Comparison of ENCODE assay signal across 11 cellular contexts in the genomic region with DNA sequence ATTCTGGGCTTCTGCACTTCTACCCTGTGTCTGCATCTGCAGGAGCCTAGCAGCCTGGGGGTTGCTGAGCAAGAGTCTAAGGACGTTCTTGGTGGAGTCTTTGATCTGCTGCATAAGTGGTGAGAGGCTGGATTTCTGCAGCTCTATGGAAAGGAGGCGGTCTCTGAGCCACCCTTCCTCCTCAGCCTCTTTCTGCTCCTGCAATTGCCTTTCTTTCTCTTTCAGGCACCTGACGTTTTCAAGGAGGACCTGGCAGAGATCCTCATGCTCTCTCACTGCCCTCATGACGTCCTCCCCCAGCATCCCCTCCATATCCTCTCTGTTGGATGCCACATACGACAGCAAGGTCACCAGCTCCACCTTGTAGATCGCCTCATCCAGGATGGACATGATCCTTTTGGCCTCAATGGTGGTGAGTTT. TPM values are rescaled to one million over a fixed set of nuclear protein-coding genes. Genes with fewer than 3 reads are reported as not detected.
DNase-seq lines count a peak whose midpoint lies in the region; ATAC-seq and TF ChIP-seq lines count a peak whose summit lies in the region.
"Had no signal": no experiment of that assay in that cellular context is flagged by ENCODE, and none has a peak within 500 bp of the region (broad histone marks: within the 10 kb centered on the region; RNA-seq: fewer than 3 reads in every experiment).

No MANE protein-coding gene starts in this region.

- ATAC-seq in HG02970 (IDR thresholded peaks at IDR 0.05; ENCODE audit: low FRiP score, unreplicated experiment) (peak; percentile 15), mucosa of descending colon (peak; percentile 26), omental fat pad (ENCODE audit: low FRiP score) (no peak), HG02678 (IDR thresholded peaks at IDR 0.05; ENCODE audit: unreplicated experiment) (no peak)

- H3K4me3 ChIP-seq in GM12864 (ENCODE audit: low read depth, low read length) (peak overlapping the region; percentile 25; the same call in 1 of the 2 replicates), mucosa of descending colon (no peak overlapping the region)
- H3K4me3 ChIP-seq: cardiac muscle cell, right lobe of liver had no signal

- H3K36me3 ChIP-seq in mucosa of descending colon (ENCODE audit: low read depth): no peaks in the 10 kb centered on the region
- H3K36me3 ChIP-seq: cardiac muscle cell, right lobe of liver had no signal

- TF ChIP-seq CTCF in GM12864 (IDR thresholded peaks at IDR 0.05; ENCODE audit: low read depth, low read length, missing control alignments): no peak
- TF ChIP-seq CTCF in mucosa of descending colon (IDR thresholded peaks at IDR 0.05): no peak
- TF ChIP-seq CTCF in omental fat pad (IDR thresholded peaks at IDR 0.05): no peak

- H3K4me1 ChIP-seq in mucosa of descending colon (ENCODE audit: low read depth): peaks cover 10% of the 10 kb centered on the region

- intact Hi-C loops in mucosa of descending colon (cut with DNase I, micrococcal nuclease): no loop called here

- H3K9me3 ChIP-seq in mucosa of descending colon: no peaks in the 10 kb centered on the region
- H3K9me3 ChIP-seq: right lobe of liver had no signal

- DNase-seq in GM12864 (ENCODE audit: low read depth) (no peak), RPMI8226 (peak; percentile 70), mucosa of descending colon (peak in 1 of 3 donors; percentile 24), midbrain (lab: John Stamatoyannopoulos, UW) (no peak), Ammon's horn (ENCODE audit: low spot score) (no peak), omental fat pad (ENCODE audit: low spot score) (no peak)
- DNase-seq: right lobe of liver had no signal

RNA-seq across cellular contexts. Expression of gene TPCN1, which starts 13.6 kb away (rescaled TPM):
- total RNA-seq in mucosa of descending colon: 100 to 1,000 TPM in 1 of 3 donors, 10 to 100 TPM in 2; 89.9 to 133 (median 91.3) TPM
- 10 to 100 TPM; 29.4 to 52.0 (median 33.5) TPM for total RNA-seq in omental fat pad

RNA-seq across cellular contexts. Expression of gene RITA1, which starts 22.1 kb away (rescaled TPM):
- total RNA-seq in mucosa of descending colon (10 to 100 TPM; 13.0 to 17.0 (median 14.9) TPM), omental fat pad (10 to 100 TPM in 3 of 4 donors, 1 to 10 TPM in 1; 7.9 to 14.3 (median 11.5) TPM)

RNA-seq across cellular contexts. Expression of gene DDX54, which starts 22.4 kb away (rescaled TPM):
- total RNA-seq in mucosa of descending colon (10 to 100 TPM; 46.4 to 60.6 (median 53.2) TPM), omental fat pad (10 to 100 TPM; 42.4 to 67.0 (median 51.8) TPM)

RNA-seq across cellular contexts. Expression of gene CFAP73, which starts 58.1 kb away (rescaled TPM):
- total RNA-seq in mucosa of descending colon: under 1 TPM in 1 of 3 donors, not detected in 2; 0.34 TPM
- total RNA-seq in omental fat pad: not detected
- total RNA-seq: cardiac muscle cell, subcutaneous adipose tissue had no signal

Comparison
In these comparisons a context has a peak if more than half of its experiments do, and no peak if none do; other contexts are left out.
1. ATAC-seq: peak in HG02970 (single experiment) and mucosa of descending colon (single experiment); none in omental fat pad (single experiment) and HG02678 (single experiment).